7 cellular contexts compared by ENCODE assay signal in genomic region chr11:61334434-61335354, GRCh38. TPM values are rescaled to one million over a fixed set of nuclear protein-coding genes. Genes with fewer than 3 reads are reported as not detected.
A peak's percentile ranks its signal among the peaks of the same experiment; 100 is the strongest.
DNase-seq lines count a peak whose midpoint lies in the region; ATAC-seq, FAIRE-seq and TF ChIP-seq lines count a peak whose summit lies in the region.

No MANE protein-coding gene starts in this region.

- DNase-seq in HCEC 1CT (peak; percentile 20), RPMI7951 (ENCODE audit: low read depth) (peak; percentile 62), endothelial cell of umbilical vein (ENCODE audit: low read depth, low spot score) (no peak), trophoblast cell (peak; percentile 19 to 53), UCSD-AML1 (lab: John Stamatoyannopoulos, UW; ENCODE audit: unreplicated experiment) (no peak)
- no peak for DNase-seq in activated CD4-positive, CD25-positive, alpha-beta regulatory T cell treated with anti-CD3 and anti-CD28 coated beads, Interleukin-2, amount 50 U/mL, for 72 hours

- peaks cover 10% of the 10 kb centered on the region for H3K4me1 ChIP-seq in endothelial cell of umbilical vein (ENCODE audit: control insufficient read depth, extremely low read depth, insufficient read depth, low read length)
- peaks cover 7 to 9% of the 10 kb centered on the region in 2 experiments for H3K4me1 ChIP-seq in trophoblast cell (ENCODE audit: control insufficient read depth in 1 of 2, insufficient read depth in 2 of 2, low read length in 2 of 2)

- no peak overlapping the region for H4K12ac ChIP-seq in trophoblast cell (ENCODE audit: low read depth, low read length)

- H4K91ac ChIP-seq in trophoblast cell (ENCODE audit: low read depth, low read length), result no peak overlapping the region

- no peak overlapping the region for H2BK12ac ChIP-seq in trophoblast cell (ENCODE audit: low read length)

- POLR2A ChIA-PET in endothelial cell of umbilical vein (lab: Charles Lee), result interaction anchor here (2.6 kb wide), 1 partner anchor 27 kb away, joined by 8 read pairs; the partner anchor contains the start of genes CYB561A3 and TMEM138

- no peak overlapping the region for H2BK120ac ChIP-seq in trophoblast cell (ENCODE audit: insufficient read depth, low read length, poor library complexity)

- WGBS in trophoblast cell (ENCODE audit: extremely low coverage, insufficient coverage, insufficient read length), result no CpG with 5 or more reads among the region's 16 CpGs

- FAIRE-seq in endothelial cell of umbilical vein (lab: Jason Lieb, UNC), result no peak

- H2BK5ac ChIP-seq in trophoblast cell (ENCODE audit: low read depth, low read length, poor library complexity), result no peak overlapping the region

- no peaks in the 10 kb centered on the region for H3K9me3 ChIP-seq in endothelial cell of umbilical vein (replicated peaks; ENCODE audit: control insufficient read depth, insufficient read depth, low read length)
- peaks cover 2% of the 10 kb centered on the region for H3K9me3 ChIP-seq in trophoblast cell (ENCODE audit: insufficient read depth, low read depth, low read length)

- H3K9ac ChIP-seq in endothelial cell of umbilical vein (replicated peaks; ENCODE audit: extremely low read depth, insufficient read depth, low read length), result no peak overlapping the region
- no peak overlapping the region for H3K9ac ChIP-seq in trophoblast cell (ENCODE audit: low read length)

- TF ChIP-seq POLR2A in endothelial cell of umbilical vein (IDR thresholded peaks at IDR 0.05; ENCODE audit: low read depth, low read length), result no peak

- H3K14ac ChIP-seq in trophoblast cell (ENCODE audit: low read length), result no peak overlapping the region

- no peak overlapping the region for H2AK5ac ChIP-seq in trophoblast cell (ENCODE audit: low read length)

- dilution Hi-C loops in endothelial cell of umbilical vein (cut with MboI; ENCODE audit: extremely low pct_ligation_motif_present, low sequenced_read_pairs), result no loop called here

- H2AFZ ChIP-seq in endothelial cell of umbilical vein (ENCODE audit: low read depth, low read length) (peak overlapping the region; percentile 26), trophoblast cell (ENCODE audit: insufficient read depth, low read length, poor library complexity) (no peak overlapping the region)

- H3K27me3 ChIP-seq in endothelial cell of umbilical vein (ENCODE audit: control insufficient read depth in 2 of 2, insufficient read depth in 2 of 2, low read length in 2 of 2) (no peaks in the 10 kb centered on the region), trophoblast cell (ENCODE audit: insufficient read depth, low read length) (no peaks in the 10 kb centered on the region)

- no peak overlapping the region for H3K4me2 ChIP-seq in endothelial cell of umbilical vein (ENCODE audit: insufficient read depth, low read length)
- no peak overlapping the region for H3K4me2 ChIP-seq in trophoblast cell (ENCODE audit: low read length)

- CTCF ChIA-PET in endothelial cell of umbilical vein (lab: Charles Lee), result interaction anchor here (1.0 to 8.0 kb wide), 7 partner anchors 14 to 100 kb away, joined by 3 to 345 read pairs (median 8); partner anchors contain the start of gene TMEM216

- H3K4ac ChIP-seq in trophoblast cell (ENCODE audit: low read depth, low read length), result no peak overlapping the region

- no peak overlapping the region for H3K18ac ChIP-seq in trophoblast cell (ENCODE audit: low read length)

- H4K8ac ChIP-seq in trophoblast cell (ENCODE audit: low read depth, low read length), result no peak overlapping the region

- H3K27ac ChIP-seq in endothelial cell of umbilical vein (ENCODE audit: insufficient read depth, low read depth, low read length) (no peak overlapping the region), trophoblast cell (ENCODE audit: low read depth, low read length) (no peak overlapping the region)

- H3K9me1 ChIP-seq in endothelial cell of umbilical vein (replicated peaks; ENCODE audit: control insufficient read depth, extremely low read depth, insufficient read depth, low read length), result no peaks in the 10 kb centered on the region

- no peaks in the 10 kb centered on the region for H4K20me1 ChIP-seq in endothelial cell of umbilical vein (replicated peaks; ENCODE audit: control insufficient read depth, extremely low read depth, insufficient read depth, low read length)

- no peak overlapping the region for H3K4me3 ChIP-seq in endothelial cell of umbilical vein (replicated peaks in 1 of 3; ENCODE audit: insufficient read depth in 1 of 3, low read depth in 1 of 3, low read length in 3 of 3)
- no peak overlapping the region for H3K4me3 ChIP-seq in trophoblast cell (ENCODE audit: low read depth, low read length)

- H3K23ac ChIP-seq in trophoblast cell (ENCODE audit: low read length), result no peak overlapping the region

- ATAC-seq in GM18502 (IDR thresholded peaks at IDR 0.05; ENCODE audit: poor library complexity, unreplicated experiment), result no peak

- peaks cover 32% of the 10 kb centered on the region for H3K79me2 ChIP-seq in endothelial cell of umbilical vein (ENCODE audit: control insufficient read depth, insufficient read depth, low read length)
- H3K79me2 ChIP-seq in trophoblast cell (ENCODE audit: control insufficient read depth, insufficient read depth, low read length, poor library complexity), result peaks cover 20% of the 10 kb centered on the region

- H3K36me3 ChIP-seq in endothelial cell of umbilical vein (ENCODE audit: control insufficient read depth in 2 of 2, extremely low read depth in 1 of 2, insufficient read depth in 2 of 2, low read length in 2 of 2) (peaks cover 0 to 3% of the 10 kb centered on the region in 2 experiments), trophoblast cell (ENCODE audit: control insufficient read depth in 1 of 2, insufficient read depth in 2 of 2, low read length in 2 of 2) (peaks cover 6 to 12% of the 10 kb centered on the region in 2 experiments)

- intact Hi-C loops in endothelial cell of umbilical vein (cut with micrococcal nuclease), result loop anchor here (10.0 kb wide), 1 partner anchor 80 kb away; no protein-coding TSS in a partner anchor

- H3K79me1 ChIP-seq in trophoblast cell (ENCODE audit: low read length), result peaks cover 13% of the 10 kb centered on the region

- BruUV-seq in endothelial cell of umbilical vein (replicated peaks; lab: Mats Ljungman, UMichigan), result no TSS peak

- no peak for TF ChIP-seq CTCF in endothelial cell of umbilical vein (IDR thresholded peaks at IDR 0.05; ENCODE audit: extremely low read depth in 1 of 2, insufficient read depth in 1 of 2, low read depth in 1 of 2, low read length in 2 of 2)

RNA-seq across cellular contexts. Expression of gene TKFC, which starts 1.7 kb away (rescaled TPM):
- total RNA-seq in RPMI7951 (2014; rRNA removed; shearing (Covaris generic)), result 12.2 and 16.1 TPM in 2 replicates
- 28.6 and 30.8 TPM in 2 replicates for total RNA-seq in endothelial cell of umbilical vein
- 31.7 and 34.0 TPM in 2 replicates for polyA plus RNA-seq in endothelial cell of umbilical vein
- polyA plus RNA-seq in endothelial cell of umbilical vein (2011; cell fraction: cytosol; rRNA removed), result 16.7 and 21.4 TPM in 2 replicates
- 80.5 and 95.5 TPM in 2 replicates for polyA plus RNA-seq in endothelial cell of umbilical vein (2011; cell fraction: nucleus; rRNA removed)
- 20.7 and 27.4 TPM in 2 replicates for polyA plus RNA-seq in endothelial cell of umbilical vein (2012)
- 24.5 and 26.6 TPM in 2 replicates for polyA minus RNA-seq in endothelial cell of umbilical vein
- polyA minus RNA-seq in endothelial cell of umbilical vein (2011; cell fraction: cytosol; rRNA and poly(A)+ RNA removed), result 45.1 TPM
- 19.1 and 24.2 TPM in 2 replicates for polyA minus RNA-seq in endothelial cell of umbilical vein (2011; cell fraction: nucleus; rRNA and poly(A)+ RNA removed)
- polyA plus RNA-seq in trophoblast cell (2013), result 12.5 and 12.7 TPM in 2 replicates

RNA-seq across cellular contexts. Expression of gene DDB1, which starts 1.8 kb away (rescaled TPM):
- total RNA-seq in RPMI7951 (2014; rRNA removed; shearing (Covaris generic)), result 141 and 157 TPM in 2 replicates
- 229 TPM in 2 replicates for total RNA-seq in endothelial cell of umbilical vein
- polyA plus RNA-seq in endothelial cell of umbilical vein, result 196 and 230 TPM in 2 replicates
- 195 and 198 TPM in 2 replicates for polyA plus RNA-seq in endothelial cell of umbilical vein (2011; cell fraction: cytosol; rRNA removed)
- 202 and 237 TPM in 2 replicates for polyA plus RNA-seq in endothelial cell of umbilical vein (2011; cell fraction: nucleus; rRNA removed)
- polyA plus RNA-seq in endothelial cell of umbilical vein (2012), result 160 and 171 TPM in 2 replicates
- polyA minus RNA-seq in endothelial cell of umbilical vein, result 417 and 419 TPM in 2 replicates
- 278 TPM for polyA minus RNA-seq in endothelial cell of umbilical vein (2011; cell fraction: cytosol; rRNA and poly(A)+ RNA removed)
- 149 and 190 TPM in 2 replicates for polyA minus RNA-seq in endothelial cell of umbilical vein (2011; cell fraction: nucleus; rRNA and poly(A)+ RNA removed)
- polyA plus RNA-seq in trophoblast cell (2013), result 192 and 206 TPM in 2 replicates

RNA-seq across cellular contexts. Expression of gene CYB561A3, which starts 27.0 kb away (rescaled TPM):
- 58.5 and 64.4 TPM in 2 replicates for total RNA-seq in RPMI7951 (2014; rRNA removed; shearing (Covaris generic))
- total RNA-seq in endothelial cell of umbilical vein, result 41.6 and 44.0 TPM in 2 replicates
- polyA plus RNA-seq in endothelial cell of umbilical vein, result 102 and 103 TPM in 2 replicates
- polyA plus RNA-seq in endothelial cell of umbilical vein (2011; cell fraction: cytosol; rRNA removed), result 58.9 and 65.6 TPM in 2 replicates
- 62.1 and 63.9 TPM in 2 replicates for polyA plus RNA-seq in endothelial cell of umbilical vein (2011; cell fraction: nucleus; rRNA removed)
- 34.4 and 39.0 TPM in 2 replicates for polyA plus RNA-seq in endothelial cell of umbilical vein (2012)
- polyA minus RNA-seq in endothelial cell of umbilical vein, result 83.3 and 86.3 TPM in 2 replicates
- polyA minus RNA-seq in endothelial cell of umbilical vein (2011; cell fraction: cytosol; rRNA and poly(A)+ RNA removed), result 33.6 TPM
- polyA minus RNA-seq in endothelial cell of umbilical vein (2011; cell fraction: nucleus; rRNA and poly(A)+ RNA removed), result 19.2 and 21.5 TPM in 2 replicates
- polyA plus RNA-seq in trophoblast cell (2013), result 17.9 and 19.0 TPM in 2 replicates

RNA-seq across cellular contexts. Expression of gene TMEM138, which starts 27.5 kb away (rescaled TPM):
- total RNA-seq in RPMI7951 (2014; rRNA removed; shearing (Covaris generic)), result 62.4 and 99.0 TPM in 2 replicates
- 37.9 and 43.6 TPM in 2 replicates for total RNA-seq in endothelial cell of umbilical vein
- polyA plus RNA-seq in endothelial cell of umbilical vein, result 60.0 and 85.1 TPM in 2 replicates
- 48.1 and 55.3 TPM in 2 replicates for polyA plus RNA-seq in endothelial cell of umbilical vein (2011; cell fraction: cytosol; rRNA removed)
- polyA plus RNA-seq in endothelial cell of umbilical vein (2011; cell fraction: nucleus; rRNA removed), result 109 and 119 TPM in 2 replicates
- 37.1 and 52.5 TPM in 2 replicates for polyA plus RNA-seq in endothelial cell of umbilical vein (2012)
- 61.0 and 76.7 TPM in 2 replicates for polyA minus RNA-seq in endothelial cell of umbilical vein
- 17.6 TPM for polyA minus RNA-seq in endothelial cell of umbilical vein (2011; cell fraction: cytosol; rRNA and poly(A)+ RNA removed)
- 45.5 and 62.4 TPM in 2 replicates for polyA minus RNA-seq in endothelial cell of umbilical vein (2011; cell fraction: nucleus; rRNA and poly(A)+ RNA removed)
- 45.9 and 49.0 TPM in 2 replicates for polyA plus RNA-seq in trophoblast cell (2013)

RNA-seq across cellular contexts. Expression of gene VWCE, which starts 39.6 kb away (rescaled TPM):
- total RNA-seq in RPMI7951 (2014; rRNA removed; shearing (Covaris generic)), result under 0.01 TPM in 1 of 2 replicates, not detected in the other
- 14.4 and 14.8 TPM in 2 replicates for total RNA-seq in endothelial cell of umbilical vein
- polyA plus RNA-seq in endothelial cell of umbilical vein, result 6.5 and 7.8 TPM in 2 replicates
- 2.2 and 3.0 TPM in 2 replicates for polyA plus RNA-seq in endothelial cell of umbilical vein (2011; cell fraction: cytosol; rRNA removed)
- 24.3 and 28.9 TPM in 2 replicates for polyA plus RNA-seq in endothelial cell of umbilical vein (2011; cell fraction: nucleus; rRNA removed)
- polyA plus RNA-seq in endothelial cell of umbilical vein (2012), result 3.7 and 3.8 TPM in 2 replicates
- 7.2 and 7.8 TPM in 2 replicates for polyA minus RNA-seq in endothelial cell of umbilical vein
- 1.1 TPM for polyA minus RNA-seq in endothelial cell of umbilical vein (2011; cell fraction: cytosol; rRNA and poly(A)+ RNA removed)
- polyA minus RNA-seq in endothelial cell of umbilical vein (2011; cell fraction: nucleus; rRNA and poly(A)+ RNA removed), result 8.7 and 13.7 TPM in 2 replicates
- polyA plus RNA-seq in trophoblast cell (2013), result 3.1 and 3.8 TPM in 2 replicates

Comparison
In these comparisons a context has a peak if more than half of its experiments do, and no peak if none do; other contexts are left out.
1. DNase-seq: peak in HCEC 1CT (single experiment), RPMI7951 (single experiment) and trophoblast cell (2 of 2); none in endothelial cell of umbilical vein (single experiment), UCSD-AML1 (single experiment) and activated CD4-positive, CD25-positive, alpha-beta regulatory T cell treated with anti-CD3 and anti-CD28 coated beads, Interleukin-2, amount 50 U/mL, for 72 hours (single experiment).